In genomic region chr18:26489191-26489590, GRCh38 we compare ENCODE assay signal across 16 cellular contexts. TPM values are rescaled to one million over a fixed set of nuclear protein-coding genes. Genes with fewer than 3 reads are reported as not detected.
A peak's percentile ranks its signal among the peaks of the same experiment; 100 is the strongest.
DNase-seq lines count a peak whose midpoint lies in the region; ATAC-seq, FAIRE-seq and TF ChIP-seq lines count a peak whose summit lies in the region.
"Had no signal": no experiment of that assay in that cellular context is flagged by ENCODE, and none has a peak within 500 bp of the region (broad histone marks: within the 10 kb centered on the region; RNA-seq: fewer than 3 reads in every experiment).

No MANE protein-coding gene starts in this region.

- 98% methylated on average over 4 of the region's 4 CpGs for WGBS in HepG2 (ENCODE audit: low lambda C conversion rate)
- WGBS in right lobe of liver (ENCODE audit: insufficient coverage, low coverage, low lambda C conversion rate, missing lambda C conversion rate), result 97% methylated on average over 4 of the region's 4 CpGs
- WGBS in stomach, 5 donors, result 88 to 94% (median 91%) methylated on average over 4 of the region's 4 CpGs
- 78% methylated on average over 4 of the region's 4 CpGs for WGBS in prostate gland

- H3K9me3 ChIP-seq in HepG2 (ENCODE audit: low read length) (no peaks in the 10 kb centered on the region), right lobe of liver (no peaks in the 10 kb centered on the region), stomach (no peaks in the 10 kb centered on the region), prostate gland (no peaks in the 10 kb centered on the region)
- H3K9me3 ChIP-seq: BE2C had no signal

- POLR2A ChIA-PET in HepG2 (lab: Yijun Ruan, JAX), result no interaction called here
- POLR2A ChIA-PET in RWPE1 (lab: Yijun Ruan, JAX; ENCODE audit: low non-redundant PET), result interaction anchor here (1.0 kb wide), 1 partner anchor 60 kb away, joined by 3 read pairs; no protein-coding TSS in a partner anchor

- no peak for DNase-seq in HepG2 (ENCODE audit: low spot score)
- no peak for DNase-seq in right lobe of liver
- DNase-seq in RWPE1 (ENCODE audit: low spot score), result no peak
- no peak for DNase-seq in epithelial cell of prostate (ENCODE audit: low read depth, low spot score)
- no peak for DNase-seq in stomach
- DNase-seq in COLO668 (lab: John Stamatoyannopoulos, UW; ENCODE audit: unreplicated experiment), result no peak
- DNase-seq in GDM1 (lab: John Stamatoyannopoulos, UW), result no peak
- no peak for DNase-seq in prostate gland (ENCODE audit: low spot score)
- DNase-seq: 8988T; BE2C; CD4-positive, alpha-beta memory T cell; DMS53; H7 had no signal

- in situ Hi-C loops in HepG2 (cut with HindIII; ENCODE audit: extremely low pct_ligation_motif_present, low pct_unique_long_range_greater_than_20kb), result no loop called here

- CTCF ChIA-PET in HepG2 (lab: Yijun Ruan, JAX; ENCODE audit: low intra/inter-chr PET ratio, low total read pairs) (no interaction called here), RWPE1 (lab: Yijun Ruan, JAX) (interaction anchor here (0.7 to 1.3 kb wide), 2 partner anchors 11 to 105 kb away, joined by 3 to 4 read pairs; no protein-coding TSS in a partner anchor)

- no peak for ATAC-seq in HepG2
- no peak for ATAC-seq in right lobe of liver
- ATAC-seq: GM23338 had no signal

- TF ChIP-seq POLR2A in HepG2 (IDR thresholded peaks at IDR 0.05; ENCODE audit: insufficient read depth in 1 of 2, low read depth in 2 of 2, low read length in 2 of 2), result no peak
- TF ChIP-seq POLR2A in right lobe of liver (IDR thresholded peaks at IDR 0.05), result no peak
- no peak for TF ChIP-seq POLR2A in stomach (IDR thresholded peaks at IDR 0.05)
- TF ChIP-seq POLR2A in prostate gland (IDR thresholded peaks at IDR 0.05), result no peak

- intact Hi-C loops in HepG2 (cut with micrococcal nuclease; ENCODE audit: unreplicated experiment), result loop anchor here (5.0 kb wide), 1 partner anchor 58 kb away; the partner anchor contains the start of gene KCTD1
- intact Hi-C loops in right lobe of liver (cut with DNase I), result loop anchor here in 1 of 2 donors (10.0 kb wide), 1 partner anchor 56 kb away; the partner anchor contains the start of gene KCTD1
- intact Hi-C loops in stomach (cut with DNase I; ENCODE audit: low total_unique reads), result no loop called here
- intact Hi-C loops in prostate gland (cut with DNase I), result no loop called here

- H3K4me3 ChIP-seq in HepG2 (replicated peaks in 1 of 3; ENCODE audit: insufficient read depth in 1 of 3, low read depth in 2 of 3, low read length in 3 of 3), result no peak overlapping the region
- no peak overlapping the region for H3K4me3 ChIP-seq in right lobe of liver
- no peak overlapping the region for H3K4me3 ChIP-seq in stomach
- H3K4me3 ChIP-seq in prostate gland, result no peak overlapping the region
- H3K4me3 ChIP-seq: GM23338 had no signal

- H3K4me1 ChIP-seq in HepG2 (ENCODE audit: insufficient read depth, low read length) (peaks cover 61% of the 10 kb centered on the region), right lobe of liver (no peaks in the 10 kb centered on the region), stomach (peaks cover 0 to 13% (median 8%) of the 10 kb centered on the region in 4 donors), prostate gland (replicated peaks) (no peaks in the 10 kb centered on the region)
- H3K4me1 ChIP-seq: BE2C had no signal

- TF ChIP-seq RAD21 in HepG2 (CRISPR knock-in tag; IDR thresholded peaks at IDR 0.05), result no peak

- no peak overlapping the region for H3K4me2 ChIP-seq in HepG2 (ENCODE audit: low read depth, low read length)
- H3K4me2 ChIP-seq: GM23338 had no signal

- no peaks in the 10 kb centered on the region for H3K36me3 ChIP-seq in HepG2 (replicated peaks in 1 of 2; ENCODE audit: control insufficient read depth in 1 of 2, insufficient read depth in 2 of 2, low read length in 2 of 2)
- no peaks in the 10 kb centered on the region for H3K36me3 ChIP-seq in right lobe of liver
- H3K36me3 ChIP-seq in stomach, result peaks cover 0 to 8% (median 0%) of the 10 kb centered on the region in 4 donors
- no peaks in the 10 kb centered on the region for H3K36me3 ChIP-seq in prostate gland
- H3K36me3 ChIP-seq: BE2C had no signal

- no peak for TF ChIP-seq CTCF in HepG2 (CRISPR knock-in tag; IDR thresholded peaks at IDR 0.05)
- no peak for TF ChIP-seq CTCF in right lobe of liver (IDR thresholded peaks at IDR 0.05)
- no peak for TF ChIP-seq CTCF in RWPE1 (conservative IDR thresholded peaks at IDR 0.05; ENCODE audit: low read depth)
- TF ChIP-seq CTCF in stomach (IDR thresholded peaks at IDR 0.05), result no peak
- TF ChIP-seq CTCF in prostate gland (IDR thresholded peaks at IDR 0.05), result no peak

- FAIRE-seq in HepG2 (lab: Jason Lieb, UNC), result no peak
- FAIRE-seq: GM18507 had no signal

- no peaks in the 10 kb centered on the region for H3K79me2 ChIP-seq in HepG2 (ENCODE audit: insufficient read depth, low read length)

- no peak for TF ChIP-seq EP300 in HepG2 (IDR thresholded peaks at IDR 0.05; ENCODE audit: low read depth in 2 of 2, low read length in 2 of 2)
- TF ChIP-seq EP300 in HepG2 (CRISPR knock-in tag; IDR thresholded peaks at IDR 0.05; ENCODE audit: borderline replicate concordance), result no peak
- no peak for TF ChIP-seq EP300 in stomach (IDR thresholded peaks at IDR 0.05)

- BruUV-seq in HepG2 (replicated peaks; lab: Mats Ljungman, UMichigan), result no TSS peak

- H3K27me3 ChIP-seq in HepG2 (ENCODE audit: control insufficient read depth in 1 of 2, insufficient read depth in 2 of 2, low read length in 2 of 2) (no peaks in the 10 kb centered on the region), right lobe of liver (no peaks in the 10 kb centered on the region), stomach (no peaks in the 10 kb centered on the region), prostate gland (replicated peaks; ENCODE audit: insufficient read depth) (no peaks in the 10 kb centered on the region)
- H3K27me3 ChIP-seq: BE2C had no signal

- peak overlapping the region; percentile 92 for H3K27ac ChIP-seq in HepG2 (ENCODE audit: extremely low read length, insufficient read depth, low read length)
- H3K27ac ChIP-seq in right lobe of liver, result no peak overlapping the region
- peak overlapping the region; percentile 84 for H3K27ac ChIP-seq in RWPE1
- H3K27ac ChIP-seq in epithelial cell of prostate, result peak overlapping the region; percentile 97
- peak overlapping the region in 2 of 5 donors; percentile 49 to 64 for H3K27ac ChIP-seq in stomach
- no peak overlapping the region for H3K27ac ChIP-seq in prostate gland
- H3K27ac ChIP-seq: C4-2B had no signal

- H2AFZ ChIP-seq in HepG2 (ENCODE audit: low read length), result no peak overlapping the region
- H2AFZ ChIP-seq: GM23338 had no signal

- no peaks in the 10 kb centered on the region for H4K20me1 ChIP-seq in HepG2 (ENCODE audit: insufficient read depth, low read length)

- no peak overlapping the region for H3K9ac ChIP-seq in HepG2 (ENCODE audit: insufficient read depth, low read depth, low read length)

TF ChIP-seq in HepG2, 621 proteins besides CTCF, POLR2A, EP300 and RAD21 (continues in another document):
- TF ChIP-seq ZNF235 (CRISPR knock-in tag; IDR thresholded peaks at IDR 0.05; ENCODE audit: borderline replicate concordance) (no peak), ZNF275 (CRISPR knock-in tag; IDR thresholded peaks at IDR 0.05; ENCODE audit: borderline replicate concordance) (no peak), NR2F1 (CRISPR knock-in tag; IDR thresholded peaks at IDR 0.05) (no peak), ZMYM3 (CRISPR knock-in tag; IDR thresholded peaks at IDR 0.05) (no peak), TCF7L2 (IDR thresholded peaks at IDR 0.05; ENCODE audit: low read depth, low read length) (no peak), MEIS2 (CRISPR knock-in tag; IDR thresholded peaks at IDR 0.05) (no peak)

RNA-seq across cellular contexts. Expression of gene KCTD1, which starts 59.2 kb away (rescaled TPM):
- total RNA-seq in HepG2 (2016; rRNA removed; fragmentation: Illumina TruSeq; extraction: Trizol) (4.5 and 6.8 TPM in 2 replicates), right lobe of liver (1 to 10 TPM; 2.9 to 6.8 (median 4.8) TPM), stomach (100 to 1,000 TPM in 1 of 5 donors, 10 to 100 TPM in 2, 1 to 10 TPM in 2; 7.1 to 118 (median 15.2) TPM), prostate gland (10 to 100 TPM; 24.7 to 40.5 TPM)
- 1.2 and 1.3 TPM in 2 replicates for total RNA-seq in HepG2 (2016; cell fraction: cytosol; rRNA removed; fragmentation: Illumina TruSeq; extraction: Trizol; ENCODE audit: low read depth)
- 4.7 and 5.9 TPM in 2 replicates for total RNA-seq in HepG2 (2016; cell fraction: insoluble cytoplasmic fraction; rRNA removed; fragmentation: Illumina TruSeq; extraction: Trizol)
- total RNA-seq in HepG2 (2016; cell fraction: membrane; rRNA removed; fragmentation: Illumina TruSeq; extraction: Trizol), result 3.6 TPM in 2 replicates
- 5.6 and 7.3 TPM in 2 replicates for total RNA-seq in HepG2 (2016; cell fraction: nucleus; rRNA removed; fragmentation: Illumina TruSeq; extraction: Trizol)
- polyA plus RNA-seq in HepG2 (2011; rRNA removed) (2.5 and 2.7 TPM in 2 replicates), stomach (10 to 100 TPM in 2 of 3 donors, 1 to 10 TPM in 1; 7.8 to 23.5 (median 10.5) TPM)
- 1.6 and 2.1 TPM in 2 replicates for polyA plus RNA-seq in HepG2 (2011; cell fraction: cytosol; rRNA removed)
- 5.0 and 6.6 TPM in 2 replicates for polyA plus RNA-seq in HepG2 (2011; cell fraction: nucleus; rRNA removed)
- polyA plus RNA-seq in HepG2 (2012), result 3.6 and 4.4 TPM in 2 replicates
- polyA plus RNA-seq in HepG2 (2016; cell fraction: cytosol; fragmentation: Illumina TruSeq; extraction: Trizol; ENCODE audit: low read depth), result 0.93 and 1.1 TPM in 2 replicates
- 4.7 and 7.0 TPM in 2 replicates for polyA plus RNA-seq in HepG2 (2016; cell fraction: insoluble cytoplasmic fraction; fragmentation: Illumina TruSeq; extraction: Trizol; ENCODE audit: low read depth)
- polyA plus RNA-seq in HepG2 (2016; cell fraction: membrane; fragmentation: Illumina TruSeq; extraction: Trizol; ENCODE audit: low read depth), result 2.7 and 2.9 TPM in 2 replicates
- 5.4 and 5.7 TPM in 2 replicates for polyA plus RNA-seq in HepG2 (2016; cell fraction: nucleus; fragmentation: Illumina TruSeq; extraction: Trizol; ENCODE audit: insufficient read depth, low read depth)
- polyA minus RNA-seq in HepG2 (2011; rRNA and poly(A)+ RNA removed; ENCODE audit: low replicate concordance), result 10.7 and 12.3 TPM in 2 replicates
- 3.1 and 4.3 TPM in 2 replicates for polyA minus RNA-seq in HepG2 (2011; cell fraction: cytosol; rRNA and poly(A)+ RNA removed)
- 16.1 and 17.7 TPM in 2 replicates for polyA minus RNA-seq in HepG2 (2011; cell fraction: nucleus; rRNA and poly(A)+ RNA removed)

Comparison
In these comparisons a context has a peak if more than half of its experiments do, and no peak if none do; other contexts are left out.
1. H3K27ac ChIP-seq: peak in HepG2 (single experiment), RWPE1 (single experiment) and epithelial cell of prostate (single experiment); none in right lobe of liver (0 of 3) and prostate gland (0 of 2).